In the genomic region with DNA sequence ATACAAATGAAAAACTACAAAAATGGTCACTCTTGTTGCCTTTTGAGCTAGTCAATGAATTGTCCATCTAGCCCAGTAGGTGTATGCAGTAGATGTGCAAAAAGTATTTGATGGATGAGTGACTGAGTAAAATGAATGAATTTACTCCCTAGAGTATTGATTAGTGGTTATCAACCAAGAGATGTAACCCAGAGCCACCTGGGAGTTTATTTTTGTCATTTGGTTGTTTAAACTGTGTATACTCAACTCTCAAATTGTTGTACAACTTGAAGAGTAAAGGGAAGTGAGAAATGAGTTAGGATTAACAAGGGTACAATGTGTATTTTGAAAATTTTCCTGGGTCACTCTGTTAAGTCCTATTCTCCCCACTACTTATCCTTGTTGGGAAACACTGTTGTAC, we compare ENCODE assay signal across 1 cellular context.
TF ChIP-seq lines count a peak whose summit lies in the region.

No MANE protein-coding gene starts in this region.

TF ChIP-seq in GM12878, 131 proteins besides CTCF, POLR2A, EP300 and RAD21 (continued from another document):
- TF ChIP-seq CBX3 (IDR thresholded peaks at IDR 0.05; ENCODE audit: borderline replicate concordance, low read depth) = no peak
- no peak for TF ChIP-seq LARP7 (IDR thresholded peaks at IDR 0.05)
- TF ChIP-seq EED (IDR thresholded peaks at IDR 0.05; ENCODE audit: low read depth) = no peak
- TF ChIP-seq KDM1A (IDR thresholded peaks at IDR 0.05; ENCODE audit: borderline replicate concordance) = no peak
- TF ChIP-seq YBX1 (IDR thresholded peaks at IDR 0.05) = no peak
- no peak for TF ChIP-seq RUNX3 (IDR thresholded peaks at IDR 0.05; ENCODE audit: low read length)
- TF ChIP-seq, protein P1, sequence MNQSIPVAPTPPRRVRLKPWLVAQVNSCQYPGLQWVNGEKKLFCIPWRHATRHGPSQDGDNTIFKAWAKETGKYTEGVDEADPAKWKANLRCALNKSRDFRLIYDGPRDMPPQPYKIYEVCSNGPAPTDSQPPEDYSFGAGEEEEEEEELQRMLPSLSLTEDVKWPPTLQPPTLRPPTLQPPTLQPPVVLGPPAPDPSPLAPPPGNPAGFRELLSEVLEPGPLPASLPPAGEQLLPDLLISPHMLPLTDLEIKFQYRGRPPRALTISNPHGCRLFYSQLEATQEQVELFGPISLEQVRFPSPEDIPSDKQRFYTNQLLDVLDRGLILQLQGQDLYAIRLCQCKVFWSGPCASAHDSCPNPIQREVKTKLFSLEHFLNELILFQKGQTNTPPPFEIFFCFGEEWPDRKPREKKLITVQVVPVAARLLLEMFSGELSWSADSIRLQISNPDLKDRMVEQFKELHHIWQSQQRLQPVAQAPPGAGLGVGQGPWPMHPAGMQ (IDR thresholded peaks at IDR 0.05; ENCODE audit: borderline replicate concordance) = no peak
- no peak for TF ChIP-seq BRCA1 (IDR thresholded peaks at IDR 0.05; ENCODE audit: low read depth, low read length)
- TF ChIP-seq CBFB (IDR thresholded peaks at IDR 0.05; ENCODE audit: low read depth) = no peak
- peak; percentile 44; the same call in 1 of the 2 replicates for TF ChIP-seq ZNF24 (IDR thresholded peaks at IDR 0.05)
- TF ChIP-seq DPF2 (IDR thresholded peaks at IDR 0.05) = 0 out of 2 replicates have a peak, but pooled peaks have one; percentile 22
- no peak for TF ChIP-seq FOXK2 (IDR thresholded peaks at IDR 0.05)
- TF ChIP-seq STAT3 (IDR thresholded peaks at IDR 0.05; ENCODE audit: low read depth, low read length) = no peak
- peak; percentile 71 for TF ChIP-seq MEF2B (IDR thresholded peaks at IDR 0.05; ENCODE audit: partially characterized antibody, poor library complexity, severe bottlenecking)
- TF ChIP-seq TCF7 (IDR thresholded peaks at IDR 0.05; ENCODE audit: borderline replicate concordance) = no peak
- TF ChIP-seq BCL11A (IDR thresholded peaks at IDR 0.05; ENCODE audit: low read depth, low read length) = no peak
- TF ChIP-seq NFIC (IDR thresholded peaks at IDR 0.05; ENCODE audit: low read depth, low read length) = no peak
- no peak for TF ChIP-seq SMAD5 (IDR thresholded peaks at IDR 0.05; ENCODE audit: low read depth)
- TF ChIP-seq, protein P2, sequence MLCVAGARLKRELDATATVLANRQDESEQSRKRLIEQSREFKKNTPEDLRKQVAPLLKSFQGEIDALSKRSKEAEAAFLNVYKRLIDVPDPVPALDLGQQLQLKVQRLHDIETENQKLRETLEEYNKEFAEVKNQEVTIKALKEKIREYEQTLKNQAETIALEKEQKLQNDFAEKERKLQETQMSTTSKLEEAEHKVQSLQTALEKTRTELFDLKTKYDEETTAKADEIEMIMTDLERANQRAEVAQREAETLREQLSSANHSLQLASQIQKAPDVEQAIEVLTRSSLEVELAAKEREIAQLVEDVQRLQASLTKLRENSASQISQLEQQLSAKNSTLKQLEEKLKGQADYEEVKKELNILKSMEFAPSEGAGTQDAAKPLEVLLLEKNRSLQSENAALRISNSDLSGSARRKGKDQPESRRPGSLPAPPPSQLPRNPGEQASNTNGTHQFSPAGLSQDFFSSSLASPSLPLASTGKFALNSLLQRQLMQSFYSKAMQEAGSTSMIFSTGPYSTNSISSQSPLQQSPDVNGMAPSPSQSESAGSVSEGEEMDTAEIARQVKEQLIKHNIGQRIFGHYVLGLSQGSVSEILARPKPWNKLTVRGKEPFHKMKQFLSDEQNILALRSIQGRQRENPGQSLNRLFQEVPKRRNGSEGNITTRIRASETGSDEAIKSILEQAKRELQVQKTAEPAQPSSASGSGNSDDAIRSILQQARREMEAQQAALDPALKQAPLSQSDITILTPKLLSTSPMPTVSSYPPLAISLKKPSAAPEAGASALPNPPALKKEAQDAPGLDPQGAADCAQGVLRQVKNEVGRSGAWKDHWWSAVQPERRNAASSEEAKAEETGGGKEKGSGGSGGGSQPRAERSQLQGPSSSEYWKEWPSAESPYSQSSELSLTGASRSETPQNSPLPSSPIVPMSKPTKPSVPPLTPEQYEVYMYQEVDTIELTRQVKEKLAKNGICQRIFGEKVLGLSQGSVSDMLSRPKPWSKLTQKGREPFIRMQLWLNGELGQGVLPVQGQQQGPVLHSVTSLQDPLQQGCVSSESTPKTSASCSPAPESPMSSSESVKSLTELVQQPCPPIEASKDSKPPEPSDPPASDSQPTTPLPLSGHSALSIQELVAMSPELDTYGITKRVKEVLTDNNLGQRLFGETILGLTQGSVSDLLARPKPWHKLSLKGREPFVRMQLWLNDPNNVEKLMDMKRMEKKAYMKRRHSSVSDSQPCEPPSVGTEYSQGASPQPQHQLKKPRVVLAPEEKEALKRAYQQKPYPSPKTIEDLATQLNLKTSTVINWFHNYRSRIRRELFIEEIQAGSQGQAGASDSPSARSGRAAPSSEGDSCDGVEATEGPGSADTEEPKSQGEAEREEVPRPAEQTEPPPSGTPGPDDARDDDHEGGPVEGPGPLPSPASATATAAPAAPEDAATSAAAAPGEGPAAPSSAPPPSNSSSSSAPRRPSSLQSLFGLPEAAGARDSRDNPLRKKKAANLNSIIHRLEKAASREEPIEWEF (IDR thresholded peaks at IDR 0.05; ENCODE audit: insufficient replicate concordance, low read depth, low read length) = peak; percentile 70
- no peak for TF ChIP-seq BHLHE40 (IDR thresholded peaks at IDR 0.05; ENCODE audit: borderline replicate concordance in 1 of 2, low read depth in 2 of 2, low read length in 1 of 2)
- TF ChIP-seq ZNF207 (IDR thresholded peaks at IDR 0.05; ENCODE audit: borderline replicate concordance) = no peak
- no peak for TF ChIP-seq SIN3A (IDR thresholded peaks at IDR 0.05; ENCODE audit: low read depth, low read length)
- TF ChIP-seq ZNF274 (IDR thresholded peaks at IDR 0.05; ENCODE audit: insufficient read depth, insufficient read length) = no peak
- TF ChIP-seq MTA2 (IDR thresholded peaks at IDR 0.05; ENCODE audit: low read depth) = peak; percentile 71; the same call in 1 of the 2 replicates
- no peak for TF ChIP-seq PAX8 (IDR thresholded peaks at IDR 0.05)
- no peak for TF ChIP-seq TCF12 (IDR thresholded peaks at IDR 0.05; ENCODE audit: low read depth, low read length)
- TF ChIP-seq ZZZ3 (IDR thresholded peaks at IDR 0.05; ENCODE audit: control insufficient read depth, insufficient read length, low read depth) = no peak
- TF ChIP-seq CHD4 (IDR thresholded peaks at IDR 0.05) = no peak
- no peak for TF ChIP-seq MYC (IDR thresholded peaks at IDR 0.05; ENCODE audit: insufficient read depth, insufficient read length, insufficient replicate concordance, low read length, severe bottlenecking)
- TF ChIP-seq, protein P3, sequence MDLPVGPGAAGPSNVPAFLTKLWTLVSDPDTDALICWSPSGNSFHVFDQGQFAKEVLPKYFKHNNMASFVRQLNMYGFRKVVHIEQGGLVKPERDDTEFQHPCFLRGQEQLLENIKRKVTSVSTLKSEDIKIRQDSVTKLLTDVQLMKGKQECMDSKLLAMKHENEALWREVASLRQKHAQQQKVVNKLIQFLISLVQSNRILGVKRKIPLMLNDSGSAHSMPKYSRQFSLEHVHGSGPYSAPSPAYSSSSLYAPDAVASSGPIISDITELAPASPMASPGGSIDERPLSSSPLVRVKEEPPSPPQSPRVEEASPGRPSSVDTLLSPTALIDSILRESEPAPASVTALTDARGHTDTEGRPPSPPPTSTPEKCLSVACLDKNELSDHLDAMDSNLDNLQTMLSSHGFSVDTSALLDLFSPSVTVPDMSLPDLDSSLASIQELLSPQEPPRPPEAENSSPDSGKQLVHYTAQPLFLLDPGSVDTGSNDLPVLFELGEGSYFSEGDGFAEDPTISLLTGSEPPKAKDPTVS (IDR thresholded peaks at IDR 0.05; ENCODE audit: low read depth, low read length) = no peak
- no peak for TF ChIP-seq GABPA (IDR thresholded peaks at IDR 0.05; ENCODE audit: low read depth)
- no peak for TF ChIP-seq HDAC2 (IDR thresholded peaks at IDR 0.05)
- TF ChIP-seq, protein P4, sequence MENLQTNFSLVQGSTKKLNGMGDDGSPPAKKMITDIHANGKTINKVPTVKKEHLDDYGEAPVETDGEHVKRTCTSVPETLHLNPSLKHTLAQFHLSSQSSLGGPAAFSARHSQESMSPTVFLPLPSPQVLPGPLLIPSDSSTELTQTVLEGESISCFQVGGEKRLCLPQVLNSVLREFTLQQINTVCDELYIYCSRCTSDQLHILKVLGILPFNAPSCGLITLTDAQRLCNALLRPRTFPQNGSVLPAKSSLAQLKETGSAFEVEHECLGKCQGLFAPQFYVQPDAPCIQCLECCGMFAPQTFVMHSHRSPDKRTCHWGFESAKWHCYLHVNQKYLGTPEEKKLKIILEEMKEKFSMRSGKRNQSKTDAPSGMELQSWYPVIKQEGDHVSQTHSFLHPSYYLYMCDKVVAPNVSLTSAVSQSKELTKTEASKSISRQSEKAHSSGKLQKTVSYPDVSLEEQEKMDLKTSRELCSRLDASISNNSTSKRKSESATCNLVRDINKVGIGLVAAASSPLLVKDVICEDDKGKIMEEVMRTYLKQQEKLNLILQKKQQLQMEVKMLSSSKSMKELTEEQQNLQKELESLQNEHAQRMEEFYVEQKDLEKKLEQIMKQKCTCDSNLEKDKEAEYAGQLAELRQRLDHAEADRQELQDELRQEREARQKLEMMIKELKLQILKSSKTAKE (IDR thresholded peaks at IDR 0.05; ENCODE audit: low read depth, poor library complexity, severe bottlenecking) = no peak
